In the genomic region with DNA sequence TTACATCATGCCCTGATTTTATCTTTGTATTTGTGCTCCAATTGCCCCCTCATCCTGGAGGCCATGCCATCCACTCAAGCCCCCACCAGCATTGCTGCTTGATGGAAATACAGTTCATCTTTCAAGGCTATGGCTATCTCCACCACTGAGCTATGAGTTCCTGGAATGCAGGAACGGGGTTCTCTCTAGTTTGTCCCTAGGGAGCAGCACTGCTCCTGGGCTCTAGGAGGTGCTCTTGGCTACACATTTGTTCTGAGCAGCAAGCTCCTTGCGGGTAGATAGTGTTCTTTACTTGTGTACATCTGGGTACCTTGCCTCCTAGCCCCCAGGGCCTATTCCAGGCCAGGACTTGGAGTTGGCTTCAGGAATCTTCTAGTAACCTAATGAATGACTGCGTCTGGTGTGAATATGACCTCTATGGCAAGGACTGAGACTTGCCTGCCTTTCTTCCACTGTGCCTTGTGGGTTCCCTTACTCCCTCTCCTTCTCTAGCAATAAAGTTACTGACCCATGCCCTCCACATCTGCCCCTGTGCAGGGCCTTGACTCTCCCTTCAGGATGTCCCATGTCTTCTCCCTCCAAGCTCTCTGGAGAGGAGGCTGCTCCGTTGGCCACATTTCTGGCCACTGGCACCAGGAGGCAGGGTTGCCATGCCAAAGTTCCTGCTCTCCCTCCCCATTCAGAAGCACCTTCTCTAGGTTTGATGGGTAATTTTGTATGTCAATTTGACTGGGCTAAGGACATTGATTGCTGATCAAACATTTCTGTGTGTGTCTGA, we compare ENCODE assay signal across 10 cellular contexts. TPM values are rescaled to one million over a fixed set of nuclear protein-coding genes. Genes with fewer than 3 reads are reported as not detected.
DNase-seq lines count a peak whose midpoint lies in the region; ATAC-seq and TF ChIP-seq lines count a peak whose summit lies in the region.
"Had no signal": no experiment of that assay in that cellular context is flagged by ENCODE, and none has a peak within 500 bp of the region (broad histone marks: within the 10 kb centered on the region; RNA-seq: fewer than 3 reads in every experiment).

No MANE protein-coding gene starts in this region.

- peak; percentile 22 for TF ChIP-seq CTCF in cardiac muscle cell (IDR thresholded peaks at IDR 0.05; ENCODE audit: low read depth, low read length)
- peak; percentile 52 for TF ChIP-seq CTCF in Loucy (conservative IDR thresholded peaks at IDR 0.05; ENCODE audit: low read length)
- TF ChIP-seq CTCF in choroid plexus epithelial cell (conservative IDR thresholded peaks at IDR 0.05; ENCODE audit: low read depth, low read length) = peak; percentile 55
- peak; percentile 30 for TF ChIP-seq CTCF in upper lobe of right lung (IDR thresholded peaks at IDR 0.05)

- no peak for ATAC-seq in left cardiac atrium
- peak; percentile 66 for ATAC-seq in upper lobe of right lung
- ATAC-seq in GM21423 (IDR thresholded peaks at IDR 0.05; ENCODE audit: unreplicated experiment) = no peak

- no peak overlapping the region for H2AFZ ChIP-seq in Loucy (ENCODE audit: low read length)

- H3K9ac ChIP-seq in Loucy (ENCODE audit: low read depth, low read length, poor library complexity, severe bottlenecking) = no peak overlapping the region

- no peaks in the 10 kb centered on the region for H3F3A ChIP-seq in Loucy (ENCODE audit: low read depth)

- H3K79me2 ChIP-seq in Loucy (ENCODE audit: insufficient read depth, low read length) = no peaks in the 10 kb centered on the region

- H3K9me3 ChIP-seq in cardiac muscle cell (ENCODE audit: low read depth) (no peaks in the 10 kb centered on the region), Loucy (ENCODE audit: insufficient read depth, low read depth, low read length) (no peaks in the 10 kb centered on the region), upper lobe of right lung (no peaks in the 10 kb centered on the region)

- no peaks in the 10 kb centered on the region for H3K4me1 ChIP-seq in cardiac muscle cell (ENCODE audit: low read depth)
- H3K4me1 ChIP-seq in Loucy (ENCODE audit: insufficient read depth, low read length, poor library complexity, severe bottlenecking) = no peaks in the 10 kb centered on the region
- no peaks in the 10 kb centered on the region for H3K4me1 ChIP-seq in upper lobe of right lung

- DNase-seq in cardiac muscle cell (ENCODE audit: low read depth in 1 of 2, low spot score in 1 of 2) (peak in 1 of 2 donors; percentile 43), left cardiac atrium (no peak), choroid plexus epithelial cell (ENCODE audit: low read depth) (peak; percentile 50), upper lobe of right lung (no peak), substantia nigra (lab: John Stamatoyannopoulos, UW) (no peak)
- no peak for DNase-seq in activated CD4-positive, alpha-beta T cell treated with anti-CD3 and anti-CD28 coated beads for 4 hours
- DNase-seq: activated naive CD8-positive, alpha-beta T cell treated with anti-CD3 and anti-CD28 coated beads, Interleukin-2, amount 10 ng/mL, durations not matched to agents 7 days and 5 days; DMS153 had no signal

- no peak overlapping the region for H3K4me3 ChIP-seq in cardiac muscle cell
- H3K4me3 ChIP-seq in Loucy (ENCODE audit: low read length, poor library complexity, severe bottlenecking) = no peak overlapping the region
- no peak overlapping the region for H3K4me3 ChIP-seq in choroid plexus epithelial cell (ENCODE audit: low read depth, low read length)
- H3K4me3 ChIP-seq in upper lobe of right lung = no peak overlapping the region

- no peaks in the 10 kb centered on the region for H3K9me2 ChIP-seq in Loucy (replicated peaks; ENCODE audit: low read depth, low read length)

- no peaks in the 10 kb centered on the region for H4K20me1 ChIP-seq in Loucy (ENCODE audit: insufficient read depth, low read length, poor library complexity, severe bottlenecking)

- no peak overlapping the region for H3K4me2 ChIP-seq in Loucy (ENCODE audit: low read depth, low read length, poor library complexity, severe bottlenecking)

- H3K27ac ChIP-seq in cardiac muscle cell = no peak overlapping the region
- H3K27ac ChIP-seq in upper lobe of right lung = no peak overlapping the region
- H3K27ac ChIP-seq in substantia nigra (ENCODE audit: low read depth, low read length, poor library complexity, severe bottlenecking) = no peak overlapping the region

- intact Hi-C loops in left cardiac atrium (cut with DNase I) (loop anchor here in 1 of 2 donors (5.0 kb wide), 1 partner anchor 244 kb away; no protein-coding TSS in a partner anchor), upper lobe of right lung (cut with DNase I) (no loop called here)

- H3K36me3 ChIP-seq in cardiac muscle cell = no peaks in the 10 kb centered on the region
- no peaks in the 10 kb centered on the region for H3K36me3 ChIP-seq in Loucy (ENCODE audit: insufficient read depth, low read length)
- H3K36me3 ChIP-seq in upper lobe of right lung = no peaks in the 10 kb centered on the region

- peaks cover 15% of the 10 kb centered on the region for H3K27me3 ChIP-seq in cardiac muscle cell
- no peaks in the 10 kb centered on the region for H3K27me3 ChIP-seq in Loucy (ENCODE audit: insufficient read depth, low read length, poor library complexity, severe bottlenecking)
- no peaks in the 10 kb centered on the region for H3K27me3 ChIP-seq in upper lobe of right lung

RNA-seq across cellular contexts. Expression of gene CITED1, which starts 7.6 kb away (rescaled TPM):
- total RNA-seq in cardiac muscle cell (1.1 and 2.2 TPM in 2 replicates), left cardiac atrium (1 to 10 TPM in 1 of 2 donors, under 1 TPM in 1; 0.94 to 1.7 TPM), upper lobe of right lung (0.43 TPM)
- 1.0 TPM in 1 of 2 replicates, not detected in the other for polyA plus RNA-seq in cardiac muscle cell

RNA-seq across cellular contexts. Expression of gene RPS4X, which starts 21.1 kb away (rescaled TPM):
- 664 and 726 TPM in 2 replicates for total RNA-seq in cardiac muscle cell
- 193 and 227 TPM in 2 replicates for polyA plus RNA-seq in cardiac muscle cell
- 100 to 1,000 TPM; 423 to 527 TPM for total RNA-seq in left cardiac atrium
- 640 TPM for total RNA-seq in upper lobe of right lung

RNA-seq across cellular contexts. Expression of gene ERCC6L, which starts 59.3 kb away (rescaled TPM):
- 0.81 and 2.9 TPM in 2 replicates for total RNA-seq in cardiac muscle cell
- polyA plus RNA-seq in cardiac muscle cell = 2.4 TPM in 2 replicates
- total RNA-seq in left cardiac atrium = under 1 TPM; 0.10 to 0.18 TPM
- total RNA-seq in upper lobe of right lung = not detected
